1 cellular context compared by ENCODE assay signal in the genomic region with DNA sequence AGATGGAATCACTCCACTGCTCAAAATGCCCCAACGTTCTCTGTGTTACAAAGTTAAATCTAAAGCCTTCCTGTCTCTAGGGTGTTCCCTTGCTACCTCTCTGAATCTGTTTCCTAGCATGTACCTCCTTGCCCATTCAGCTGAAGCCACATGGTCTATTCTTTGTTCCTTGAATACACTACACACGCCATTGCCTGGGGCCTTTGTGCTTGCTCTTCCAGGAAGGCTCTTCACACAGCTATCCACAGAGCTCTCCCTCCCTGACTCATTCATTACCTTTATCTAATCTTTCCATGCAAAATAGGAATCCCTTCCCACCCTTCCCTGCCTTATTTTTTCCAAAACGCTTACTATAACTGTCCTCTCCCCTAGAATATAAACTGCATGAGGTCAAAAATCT.
TF ChIP-seq lines count a peak whose summit lies in the region.

No MANE protein-coding gene starts in this region.

TF ChIP-seq in IMR-90, 13 proteins besides CTCF, POLR2A, EP300 and RAD21:
- TF ChIP-seq MAFK (IDR thresholded peaks at IDR 0.05; ENCODE audit: low read depth, low read length) (no peak), RFX5 (IDR thresholded peaks at IDR 0.05; ENCODE audit: low read depth, low read length) (no peak), RCOR1 (IDR thresholded peaks at IDR 0.05; ENCODE audit: insufficient replicate concordance, low read length) (no peak), BHLHE40 (IDR thresholded peaks at IDR 0.05; ENCODE audit: low read depth, low read length) (no peak), MXI1 (IDR thresholded peaks at IDR 0.05; ENCODE audit: borderline replicate concordance, low read depth, low read length) (no peak), USF2 (IDR thresholded peaks at IDR 0.05; ENCODE audit: low read depth, low read length) (no peak), CHD1 (IDR thresholded peaks at IDR 0.05; ENCODE audit: low read depth, low read length) (no peak), NFE2L2 (IDR thresholded peaks at IDR 0.05; ENCODE audit: low read depth, low read length) (no peak), CEBPB (IDR thresholded peaks at IDR 0.05; ENCODE audit: low read depth, low read length) (no peak), SMC3 (IDR thresholded peaks at IDR 0.05; ENCODE audit: low read depth, low read length) (no peak), FOS (IDR thresholded peaks at IDR 0.05; ENCODE audit: low read depth, low read length) (no peak), MAZ (IDR thresholded peaks at IDR 0.05; ENCODE audit: borderline replicate concordance, low read depth, low read length) (no peak)
- TF ChIP-seq, protein P1, sequence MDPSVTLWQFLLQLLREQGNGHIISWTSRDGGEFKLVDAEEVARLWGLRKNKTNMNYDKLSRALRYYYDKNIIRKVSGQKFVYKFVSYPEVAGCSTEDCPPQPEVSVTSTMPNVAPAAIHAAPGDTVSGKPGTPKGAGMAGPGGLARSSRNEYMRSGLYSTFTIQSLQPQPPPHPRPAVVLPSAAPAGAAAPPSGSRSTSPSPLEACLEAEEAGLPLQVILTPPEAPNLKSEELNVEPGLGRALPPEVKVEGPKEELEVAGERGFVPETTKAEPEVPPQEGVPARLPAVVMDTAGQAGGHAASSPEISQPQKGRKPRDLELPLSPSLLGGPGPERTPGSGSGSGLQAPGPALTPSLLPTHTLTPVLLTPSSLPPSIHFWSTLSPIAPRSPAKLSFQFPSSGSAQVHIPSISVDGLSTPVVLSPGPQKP (IDR thresholded peaks at IDR 0.05; ENCODE audit: borderline replicate concordance, low read depth, low read length), result no peak
